In genomic region chr20:63947638-63948456, GRCh38 we compare ENCODE assay signal across 8 cellular contexts. TPM values are rescaled to one million over a fixed set of nuclear protein-coding genes. Genes with fewer than 3 reads are reported as not detected.
DNase-seq lines count a peak whose midpoint lies in the region; ATAC-seq, FAIRE-seq and TF ChIP-seq lines count a peak whose summit lies in the region.

No MANE protein-coding gene starts in this region.

- TF ChIP-seq RAD21 in HepG2 (CRISPR knock-in tag; IDR thresholded peaks at IDR 0.05), result no peak

- no peak for ATAC-seq in HepG2
- ATAC-seq in right lobe of liver, result no peak
- no peak for ATAC-seq in HG02884 (IDR thresholded peaks at IDR 0.05; ENCODE audit: unreplicated experiment)
- no peak for ATAC-seq in HG02852 (IDR thresholded peaks at IDR 0.05; ENCODE audit: unreplicated experiment)

- H3K79me2 ChIP-seq in HepG2 (ENCODE audit: insufficient read depth, low read length), result peaks cover 65% of the 10 kb centered on the region

- H3K27ac ChIP-seq in HepG2 (ENCODE audit: extremely low read length, insufficient read depth, low read length) (peak overlapping the region; percentile 82), right lobe of liver (no peak overlapping the region), caudate nucleus (ENCODE audit: low read depth, low read length) (peak overlapping the region; percentile 100), vagina (peak overlapping the region; percentile 91)

- BruUV-seq in HepG2 (replicated peaks; lab: Mats Ljungman, UMichigan), result no TSS peak

- H3K4me2 ChIP-seq in HepG2 (ENCODE audit: low read depth, low read length), result no peak overlapping the region

- H3K4me3 ChIP-seq in HepG2 (replicated peaks in 1 of 3; ENCODE audit: insufficient read depth in 1 of 3, low read depth in 2 of 3, low read length in 3 of 3) (no peak overlapping the region), right lobe of liver (no peak overlapping the region), vagina (peak overlapping the region in 1 of 2 donors; percentile 45)

- no peak for TF ChIP-seq EP300 in HepG2 (IDR thresholded peaks at IDR 0.05; ENCODE audit: low read depth in 2 of 2, low read length in 2 of 2)
- no peak for TF ChIP-seq EP300 in HepG2 (CRISPR knock-in tag; IDR thresholded peaks at IDR 0.05; ENCODE audit: borderline replicate concordance)

- CTCF ChIA-PET in HepG2 (lab: Yijun Ruan, JAX; ENCODE audit: low intra/inter-chr PET ratio, low total read pairs), result no interaction called here

- DNase-seq in HepG2 (ENCODE audit: low spot score), result no peak
- DNase-seq in right lobe of liver, result no peak
- peak in 27 of 61 donors; percentile 9 to 67 (median 28) for DNase-seq in caudate nucleus (lab: John Stamatoyannopoulos, UW)
- DNase-seq in vagina (ENCODE audit: extremely low spot score in 2 of 2), result no peak
- DNase-seq in NCI-H82 (lab: John Stamatoyannopoulos, UW), result no peak

- H3K4me3 Mint-ChIP-seq in nephron, result peak overlapping the region in 1 of 3 experiments; percentile 42

- H3K9me3 Mint-ChIP-seq in nephron, result no peaks in the 10 kb centered on the region

- in situ Hi-C loops in HepG2 (cut with HindIII; ENCODE audit: extremely low pct_ligation_motif_present, low pct_unique_long_range_greater_than_20kb), result no loop called here

- WGBS in HepG2 (ENCODE audit: low lambda C conversion rate), result 93% methylated on average over 27 of the region's 27 CpGs
- 47% methylated on average over 16 of the region's 27 CpGs for WGBS in right lobe of liver (ENCODE audit: insufficient coverage, low coverage, low lambda C conversion rate, missing lambda C conversion rate)

- peaks cover 3% of the 10 kb centered on the region for H3K36me3 Mint-ChIP-seq in nephron (ENCODE audit: low read depth)

- H3K9me3 ChIP-seq in HepG2 (ENCODE audit: low read length) (no peaks in the 10 kb centered on the region), right lobe of liver (no peaks in the 10 kb centered on the region), vagina (no peaks in the 10 kb centered on the region)

- TF ChIP-seq POLR2A in HepG2 (IDR thresholded peaks at IDR 0.05; ENCODE audit: insufficient read depth in 1 of 2, low read depth in 2 of 2, low read length in 2 of 2), result no peak
- no peak for TF ChIP-seq POLR2A in right lobe of liver (IDR thresholded peaks at IDR 0.05)
- TF ChIP-seq POLR2A in vagina (IDR thresholded peaks at IDR 0.05), result no peak

- no peaks in the 10 kb centered on the region for H3K27me3 Mint-ChIP-seq in nephron (ENCODE audit: low read depth)

- TF ChIP-seq CTCF in HepG2 (CRISPR knock-in tag; IDR thresholded peaks at IDR 0.05) (no peak), right lobe of liver (IDR thresholded peaks at IDR 0.05) (no peak), nephron (IDR thresholded peaks at IDR 0.05; ENCODE audit: unreplicated experiment in 3 of 3) (no peak), vagina (IDR thresholded peaks at IDR 0.05) (no peak)

- H2AFZ ChIP-seq in HepG2 (ENCODE audit: low read length), result no peak overlapping the region

- intact Hi-C loops in HepG2 (cut with micrococcal nuclease; ENCODE audit: unreplicated experiment), result no loop called here
- intact Hi-C loops in right lobe of liver (cut with DNase I), result no loop called here
- intact Hi-C loops in vagina (cut with DNase I), result no loop called here

- no peak for FAIRE-seq in HepG2 (lab: Jason Lieb, UNC)

- peaks cover 22% of the 10 kb centered on the region for H3K4me1 Mint-ChIP-seq in nephron

- H3K4me1 ChIP-seq in HepG2 (ENCODE audit: insufficient read depth, low read length), result peaks cover 45% of the 10 kb centered on the region
- H3K4me1 ChIP-seq in right lobe of liver, result peaks cover 0 to 51% (median 18%) of the 10 kb centered on the region in 4 donors
- H3K4me1 ChIP-seq in vagina, result peaks cover 69% of the 10 kb centered on the region

- H3K27me3 ChIP-seq in HepG2 (ENCODE audit: control insufficient read depth in 1 of 2, insufficient read depth in 2 of 2, low read length in 2 of 2) (no peaks in the 10 kb centered on the region), right lobe of liver (no peaks in the 10 kb centered on the region), vagina (no peaks in the 10 kb centered on the region)

- H4K20me1 ChIP-seq in HepG2 (ENCODE audit: insufficient read depth, low read length), result peaks cover 84% of the 10 kb centered on the region

- POLR2A ChIA-PET in HepG2 (lab: Yijun Ruan, JAX), result no interaction called here

- H3K36me3 ChIP-seq in HepG2 (replicated peaks in 1 of 2; ENCODE audit: control insufficient read depth in 1 of 2, insufficient read depth in 2 of 2, low read length in 2 of 2) (peaks cover 38 to 52% of the 10 kb centered on the region in 2 experiments), right lobe of liver (peaks cover 0 to 29% (median 14%) of the 10 kb centered on the region in 4 donors), vagina (peaks cover 0 to 35% of the 10 kb centered on the region in 2 donors)

- peak overlapping the region; percentile 77 to 92 (median 84) for H3K27ac Mint-ChIP-seq in nephron

- no peak overlapping the region for H3K9ac ChIP-seq in HepG2 (ENCODE audit: insufficient read depth, low read depth, low read length)

RNA-seq across cellular contexts. Expression of gene UCKL1, which starts 8.4 kb away (rescaled TPM):
- total RNA-seq in HepG2 (2016; rRNA removed; fragmentation: Illumina TruSeq; extraction: Trizol) (48.0 and 50.2 TPM in 2 replicates), right lobe of liver (10 to 100 TPM; 13.1 to 28.5 (median 16.9) TPM), vagina (50.1 TPM)
- 15.0 and 16.7 TPM in 2 replicates for total RNA-seq in HepG2 (2016; cell fraction: cytosol; rRNA removed; fragmentation: Illumina TruSeq; extraction: Trizol; ENCODE audit: low read depth)
- 43.5 and 50.1 TPM in 2 replicates for total RNA-seq in HepG2 (2016; cell fraction: insoluble cytoplasmic fraction; rRNA removed; fragmentation: Illumina TruSeq; extraction: Trizol)
- total RNA-seq in HepG2 (2016; cell fraction: membrane; rRNA removed; fragmentation: Illumina TruSeq; extraction: Trizol), result 24.1 and 25.5 TPM in 2 replicates
- 48.6 and 53.0 TPM in 2 replicates for total RNA-seq in HepG2 (2016; cell fraction: nucleus; rRNA removed; fragmentation: Illumina TruSeq; extraction: Trizol)
- polyA plus RNA-seq in HepG2 (2011; rRNA removed), result 126 and 168 TPM in 2 replicates
- 98.0 and 129 TPM in 2 replicates for polyA plus RNA-seq in HepG2 (2011; cell fraction: cytosol; rRNA removed)
- 680 and 852 TPM in 2 replicates for polyA plus RNA-seq in HepG2 (2011; cell fraction: nucleus; rRNA removed)
- 77.7 and 89.9 TPM in 2 replicates for polyA plus RNA-seq in HepG2 (2012)
- 10.6 and 11.6 TPM in 2 replicates for polyA plus RNA-seq in HepG2 (2016; cell fraction: cytosol; fragmentation: Illumina TruSeq; extraction: Trizol; ENCODE audit: low read depth)
- 45.9 and 52.5 TPM in 2 replicates for polyA plus RNA-seq in HepG2 (2016; cell fraction: insoluble cytoplasmic fraction; fragmentation: Illumina TruSeq; extraction: Trizol; ENCODE audit: low read depth)
- polyA plus RNA-seq in HepG2 (2016; cell fraction: membrane; fragmentation: Illumina TruSeq; extraction: Trizol; ENCODE audit: low read depth), result 15.4 and 15.7 TPM in 2 replicates
- 207 and 220 TPM in 2 replicates for polyA plus RNA-seq in HepG2 (2016; cell fraction: nucleus; fragmentation: Illumina TruSeq; extraction: Trizol; ENCODE audit: insufficient read depth, low read depth)
- 43.6 and 139 TPM in 2 replicates for polyA minus RNA-seq in HepG2 (2011; rRNA and poly(A)+ RNA removed; ENCODE audit: low replicate concordance)
- 37.0 and 42.5 TPM in 2 replicates for polyA minus RNA-seq in HepG2 (2011; cell fraction: cytosol; rRNA and poly(A)+ RNA removed)
- 80.1 and 85.5 TPM in 2 replicates for polyA minus RNA-seq in HepG2 (2011; cell fraction: nucleus; rRNA and poly(A)+ RNA removed)

RNA-seq across cellular contexts. Expression of gene ZNF512B, which starts 21.9 kb away (rescaled TPM):
- total RNA-seq in HepG2 (2016; rRNA removed; fragmentation: Illumina TruSeq; extraction: Trizol) (22.0 and 30.6 TPM in 2 replicates), right lobe of liver (10 to 100 TPM; 10.8 to 16.8 (median 14.0) TPM), vagina (10.3 TPM)
- total RNA-seq in HepG2 (2016; cell fraction: cytosol; rRNA removed; fragmentation: Illumina TruSeq; extraction: Trizol; ENCODE audit: low read depth), result 2.9 and 3.3 TPM in 2 replicates
- total RNA-seq in HepG2 (2016; cell fraction: insoluble cytoplasmic fraction; rRNA removed; fragmentation: Illumina TruSeq; extraction: Trizol), result 19.4 and 31.9 TPM in 2 replicates
- 12.6 and 13.7 TPM in 2 replicates for total RNA-seq in HepG2 (2016; cell fraction: membrane; rRNA removed; fragmentation: Illumina TruSeq; extraction: Trizol)
- 28.0 and 32.8 TPM in 2 replicates for total RNA-seq in HepG2 (2016; cell fraction: nucleus; rRNA removed; fragmentation: Illumina TruSeq; extraction: Trizol)
- 11.5 and 16.4 TPM in 2 replicates for polyA plus RNA-seq in HepG2 (2011; rRNA removed)
- 9.0 and 12.7 TPM in 2 replicates for polyA plus RNA-seq in HepG2 (2011; cell fraction: cytosol; rRNA removed)
- 106 and 141 TPM in 2 replicates for polyA plus RNA-seq in HepG2 (2011; cell fraction: nucleus; rRNA removed)
- polyA plus RNA-seq in HepG2 (2012), result 23.5 and 23.8 TPM in 2 replicates
- polyA plus RNA-seq in HepG2 (2016; cell fraction: cytosol; fragmentation: Illumina TruSeq; extraction: Trizol; ENCODE audit: low read depth), result 2.1 and 2.2 TPM in 2 replicates
- polyA plus RNA-seq in HepG2 (2016; cell fraction: insoluble cytoplasmic fraction; fragmentation: Illumina TruSeq; extraction: Trizol; ENCODE audit: low read depth), result 23.5 and 28.8 TPM in 2 replicates
- polyA plus RNA-seq in HepG2 (2016; cell fraction: membrane; fragmentation: Illumina TruSeq; extraction: Trizol; ENCODE audit: low read depth), result 8.1 and 9.6 TPM in 2 replicates
- 109 and 115 TPM in 2 replicates for polyA plus RNA-seq in HepG2 (2016; cell fraction: nucleus; fragmentation: Illumina TruSeq; extraction: Trizol; ENCODE audit: insufficient read depth, low read depth)
- polyA minus RNA-seq in HepG2 (2011; rRNA and poly(A)+ RNA removed; ENCODE audit: low replicate concordance), result 5.2 and 21.4 TPM in 2 replicates
- 14.0 and 14.8 TPM in 2 replicates for polyA minus RNA-seq in HepG2 (2011; cell fraction: cytosol; rRNA and poly(A)+ RNA removed)
- 13.6 and 13.9 TPM in 2 replicates for polyA minus RNA-seq in HepG2 (2011; cell fraction: nucleus; rRNA and poly(A)+ RNA removed)

RNA-seq across cellular contexts. Expression of gene SAMD10, which starts 31.6 kb away (rescaled TPM):
- total RNA-seq in HepG2 (2016; rRNA removed; fragmentation: Illumina TruSeq; extraction: Trizol), result 5.1 and 6.1 TPM in 2 replicates
- 3.8 and 3.9 TPM in 2 replicates for total RNA-seq in HepG2 (2016; cell fraction: cytosol; rRNA removed; fragmentation: Illumina TruSeq; extraction: Trizol; ENCODE audit: low read depth)
- 4.7 and 6.8 TPM in 2 replicates for total RNA-seq in HepG2 (2016; cell fraction: insoluble cytoplasmic fraction; rRNA removed; fragmentation: Illumina TruSeq; extraction: Trizol)
- total RNA-seq in HepG2 (2016; cell fraction: membrane; rRNA removed; fragmentation: Illumina TruSeq; extraction: Trizol), result 7.9 and 9.1 TPM in 2 replicates
- total RNA-seq in HepG2 (2016; cell fraction: nucleus; rRNA removed; fragmentation: Illumina TruSeq; extraction: Trizol), result 5.9 and 6.0 TPM in 2 replicates
- 11.0 and 11.8 TPM in 2 replicates for polyA plus RNA-seq in HepG2 (2011; rRNA removed)
- 5.2 and 8.8 TPM in 2 replicates for polyA plus RNA-seq in HepG2 (2011; cell fraction: cytosol; rRNA removed)
- 51.4 and 63.7 TPM in 2 replicates for polyA plus RNA-seq in HepG2 (2011; cell fraction: nucleus; rRNA removed)
- polyA plus RNA-seq in HepG2 (2012), result 6.2 and 8.9 TPM in 2 replicates
- polyA plus RNA-seq in HepG2 (2016; cell fraction: cytosol; fragmentation: Illumina TruSeq; extraction: Trizol; ENCODE audit: low read depth), result 8.7 and 9.1 TPM in 2 replicates
- 8.4 and 12.7 TPM in 2 replicates for polyA plus RNA-seq in HepG2 (2016; cell fraction: insoluble cytoplasmic fraction; fragmentation: Illumina TruSeq; extraction: Trizol; ENCODE audit: low read depth)
- polyA plus RNA-seq in HepG2 (2016; cell fraction: membrane; fragmentation: Illumina TruSeq; extraction: Trizol; ENCODE audit: low read depth), result 15.2 and 15.4 TPM in 2 replicates
- 20.5 and 24.8 TPM in 2 replicates for polyA plus RNA-seq in HepG2 (2016; cell fraction: nucleus; fragmentation: Illumina TruSeq; extraction: Trizol; ENCODE audit: insufficient read depth, low read depth)
- 3.7 and 5.9 TPM in 2 replicates for polyA minus RNA-seq in HepG2 (2011; rRNA and poly(A)+ RNA removed; ENCODE audit: low replicate concordance)
- polyA minus RNA-seq in HepG2 (2011; cell fraction: cytosol; rRNA and poly(A)+ RNA removed), result 4.8 and 6.0 TPM in 2 replicates
- polyA minus RNA-seq in HepG2 (2011; cell fraction: nucleus; rRNA and poly(A)+ RNA removed), result 3.3 and 4.0 TPM in 2 replicates
- 1 to 10 TPM; 2.7 to 6.7 (median 3.5) TPM for total RNA-seq in right lobe of liver
- 11.8 TPM for total RNA-seq in vagina

RNA-seq across cellular contexts. Expression of gene PRPF6, which starts 33.1 kb away (rescaled TPM):
- total RNA-seq in HepG2 (2016; rRNA removed; fragmentation: Illumina TruSeq; extraction: Trizol) (101 and 127 TPM in 2 replicates), right lobe of liver (10 to 100 TPM; 21.7 to 28.9 (median 24.4) TPM), vagina (50.6 TPM)
- total RNA-seq in HepG2 (2016; cell fraction: cytosol; rRNA removed; fragmentation: Illumina TruSeq; extraction: Trizol; ENCODE audit: low read depth), result 28.1 and 30.5 TPM in 2 replicates
- 101 and 116 TPM in 2 replicates for total RNA-seq in HepG2 (2016; cell fraction: insoluble cytoplasmic fraction; rRNA removed; fragmentation: Illumina TruSeq; extraction: Trizol)
- total RNA-seq in HepG2 (2016; cell fraction: membrane; rRNA removed; fragmentation: Illumina TruSeq; extraction: Trizol), result 51.1 and 54.9 TPM in 2 replicates
- 68.1 and 77.4 TPM in 2 replicates for total RNA-seq in HepG2 (2016; cell fraction: nucleus; rRNA removed; fragmentation: Illumina TruSeq; extraction: Trizol)
- 63.7 and 65.3 TPM in 2 replicates for polyA plus RNA-seq in HepG2 (2011; rRNA removed)
- 58.9 and 67.6 TPM in 2 replicates for polyA plus RNA-seq in HepG2 (2011; cell fraction: cytosol; rRNA removed)
- polyA plus RNA-seq in HepG2 (2011; cell fraction: nucleus; rRNA removed), result 82.2 and 84.5 TPM in 2 replicates
- polyA plus RNA-seq in HepG2 (2012), result 79.5 and 80.7 TPM in 2 replicates
- 41.2 and 42.1 TPM in 2 replicates for polyA plus RNA-seq in HepG2 (2016; cell fraction: cytosol; fragmentation: Illumina TruSeq; extraction: Trizol; ENCODE audit: low read depth)
- 130 and 149 TPM in 2 replicates for polyA plus RNA-seq in HepG2 (2016; cell fraction: insoluble cytoplasmic fraction; fragmentation: Illumina TruSeq; extraction: Trizol; ENCODE audit: low read depth)
- polyA plus RNA-seq in HepG2 (2016; cell fraction: membrane; fragmentation: Illumina TruSeq; extraction: Trizol; ENCODE audit: low read depth), result 56.1 and 60.4 TPM in 2 replicates
- polyA plus RNA-seq in HepG2 (2016; cell fraction: nucleus; fragmentation: Illumina TruSeq; extraction: Trizol; ENCODE audit: insufficient read depth, low read depth), result 122 TPM in 2 replicates
- 50.1 and 75.7 TPM in 2 replicates for polyA minus RNA-seq in HepG2 (2011; rRNA and poly(A)+ RNA removed; ENCODE audit: low replicate concordance)
- polyA minus RNA-seq in HepG2 (2011; cell fraction: cytosol; rRNA and poly(A)+ RNA removed), result 46.1 and 51.9 TPM in 2 replicates
- 44.4 and 50.5 TPM in 2 replicates for polyA minus RNA-seq in HepG2 (2011; cell fraction: nucleus; rRNA and poly(A)+ RNA removed)

RNA-seq across cellular contexts. Expression of gene DNAJC5, which starts 52.9 kb away (rescaled TPM):
- total RNA-seq in HepG2 (2016; rRNA removed; fragmentation: Illumina TruSeq; extraction: Trizol) (54.3 and 64.5 TPM in 2 replicates), right lobe of liver (10 to 100 TPM; 10.7 to 26.0 (median 15.1) TPM), vagina (25.8 TPM)
- 11.9 and 12.0 TPM in 2 replicates for total RNA-seq in HepG2 (2016; cell fraction: cytosol; rRNA removed; fragmentation: Illumina TruSeq; extraction: Trizol; ENCODE audit: low read depth)
- 48.4 and 65.4 TPM in 2 replicates for total RNA-seq in HepG2 (2016; cell fraction: insoluble cytoplasmic fraction; rRNA removed; fragmentation: Illumina TruSeq; extraction: Trizol)
- total RNA-seq in HepG2 (2016; cell fraction: membrane; rRNA removed; fragmentation: Illumina TruSeq; extraction: Trizol), result 20.9 and 21.3 TPM in 2 replicates
- total RNA-seq in HepG2 (2016; cell fraction: nucleus; rRNA removed; fragmentation: Illumina TruSeq; extraction: Trizol), result 36.9 and 44.3 TPM in 2 replicates
- polyA plus RNA-seq in HepG2 (2011; rRNA removed), result 42.8 and 51.8 TPM in 2 replicates
- 50.7 and 53.5 TPM in 2 replicates for polyA plus RNA-seq in HepG2 (2011; cell fraction: cytosol; rRNA removed)
- 53.1 and 56.7 TPM in 2 replicates for polyA plus RNA-seq in HepG2 (2011; cell fraction: nucleus; rRNA removed)
- polyA plus RNA-seq in HepG2 (2012), result 35.9 and 42.1 TPM in 2 replicates
- polyA plus RNA-seq in HepG2 (2016; cell fraction: cytosol; fragmentation: Illumina TruSeq; extraction: Trizol; ENCODE audit: low read depth), result 6.9 and 7.7 TPM in 2 replicates
- 37.7 and 43.6 TPM in 2 replicates for polyA plus RNA-seq in HepG2 (2016; cell fraction: insoluble cytoplasmic fraction; fragmentation: Illumina TruSeq; extraction: Trizol; ENCODE audit: low read depth)
- polyA plus RNA-seq in HepG2 (2016; cell fraction: membrane; fragmentation: Illumina TruSeq; extraction: Trizol; ENCODE audit: low read depth), result 11.5 and 11.7 TPM in 2 replicates
- 52.1 and 53.7 TPM in 2 replicates for polyA plus RNA-seq in HepG2 (2016; cell fraction: nucleus; fragmentation: Illumina TruSeq; extraction: Trizol; ENCODE audit: insufficient read depth, low read depth)
- 45.9 and 137 TPM in 2 replicates for polyA minus RNA-seq in HepG2 (2011; rRNA and poly(A)+ RNA removed; ENCODE audit: low replicate concordance)
- 49.8 and 50.2 TPM in 2 replicates for polyA minus RNA-seq in HepG2 (2011; cell fraction: cytosol; rRNA and poly(A)+ RNA removed)
- polyA minus RNA-seq in HepG2 (2011; cell fraction: nucleus; rRNA and poly(A)+ RNA removed), result 27.8 and 28.3 TPM in 2 replicates

Comparison
In these comparisons a context has a peak if more than half of its experiments do, and no peak if none do; other contexts are left out.
1. H3K27ac ChIP-seq: peak in HepG2 (single experiment), caudate nucleus (single experiment) and vagina (single experiment); none in right lobe of liver (0 of 3).